12 cellular contexts compared by ENCODE assay signal in the genomic region with DNA sequence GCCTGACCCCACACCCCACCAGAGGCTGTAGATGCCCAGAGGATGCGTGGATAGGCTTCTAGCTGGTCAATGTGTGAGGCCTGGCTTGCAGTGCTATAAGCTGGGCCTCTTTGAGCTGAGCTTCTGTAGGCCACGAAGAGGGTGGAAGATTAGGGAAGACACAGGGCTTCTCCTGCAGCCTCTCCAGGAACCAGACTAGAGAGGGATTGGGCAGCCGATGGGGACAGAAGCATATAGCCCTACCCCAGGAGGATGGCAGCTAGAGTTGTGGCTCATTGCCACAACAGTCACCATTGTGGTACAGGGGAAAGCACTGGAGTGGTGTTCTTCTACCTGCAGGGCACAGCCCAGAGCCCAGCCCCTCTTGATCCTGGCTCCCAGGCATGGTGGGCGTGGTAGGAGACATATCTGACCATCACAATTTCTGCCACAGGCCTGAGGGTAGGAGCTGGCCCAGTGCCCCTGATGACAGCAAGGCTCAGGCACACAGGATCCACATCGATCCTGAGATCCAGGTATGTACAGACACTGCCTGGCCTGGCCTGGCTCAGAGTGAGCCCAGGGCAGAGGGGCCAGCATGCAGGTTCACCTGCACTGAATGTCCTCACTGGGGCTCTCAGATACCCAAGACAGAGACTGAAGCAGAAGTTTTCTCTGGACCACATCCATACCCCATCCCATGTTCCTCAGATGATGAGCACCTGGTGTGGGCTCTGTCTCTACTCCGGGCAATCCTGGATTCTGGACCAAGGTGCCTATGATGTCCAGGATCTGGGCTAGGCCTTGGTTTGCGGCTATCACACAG. TPM values are rescaled to one million over a fixed set of nuclear protein-coding genes. Genes with fewer than 3 reads are reported as not detected.
A peak's percentile ranks its signal among the peaks of the same experiment; 100 is the strongest.
DNase-seq lines count a peak whose midpoint lies in the region; FAIRE-seq and TF ChIP-seq lines count a peak whose summit lies in the region.
"Had no signal": no experiment of that assay in that cellular context is flagged by ENCODE, and none has a peak within 500 bp of the region (broad histone marks: within the 10 kb centered on the region; RNA-seq: fewer than 3 reads in every experiment).

No MANE protein-coding gene starts in this region.

- peaks cover 34% of the 10 kb centered on the region for H3K4me1 Mint-ChIP-seq in mesothelial cell of epicardium

- POLR2A ChIA-PET in PC-9 (lab: Charles Lee; ENCODE audit: unreplicated experiment), result interaction anchor here (0.9 kb wide), 1 partner anchor 105 kb away, joined by 3 read pairs; no protein-coding TSS in a partner anchor

- H3K27ac ChIP-seq in PC-9 (peak overlapping the region; percentile 58), cingulate gyrus (ENCODE audit: low read depth, low read length) (peak overlapping the region; percentile 40), subcutaneous abdominal adipose tissue (ENCODE audit: low read depth, low read length) (peak overlapping the region; percentile 77)

- DNase-seq in PC-9 (peak; percentile 66 to 83), mesothelial cell of epicardium (ENCODE audit: low spot score in 2 of 2, unreplicated experiment in 2 of 2) (peak in 1 of 2 experiments; percentile 32), NCI-H1417 treated with DMSO at 0.1 percent for 48 hours (lab: John Stamatoyannopoulos, UW) (no peak), HPDE6-E6E7 (ENCODE audit: extremely low spot score) (no peak), GM12892 (ENCODE audit: insufficient read length) (no peak)
- no peak for DNase-seq in activated CD4-positive, alpha-beta T cell treated with anti-CD3 and anti-CD28 coated beads, Interleukin-2, amount 50 U/mL, for 48 hours
- DNase-seq: activated T-cell treated with anti-CD3 and anti-CD28 coated beads, Interleukin-2, amount 50 U/mL, for 72 hours; cortex of kidney; DND-41; NCI-H2029 had no signal

- no peak for TF ChIP-seq CTCF in PC-9 (conservative IDR thresholded peaks at IDR 0.05)
- no peak for TF ChIP-seq CTCF in mesothelial cell of epicardium (IDR thresholded peaks at IDR 0.05; ENCODE audit: unreplicated experiment)

- H3K9me3 ChIP-seq in PC-9 (ENCODE audit: insufficient read depth, low read depth) (no peaks in the 10 kb centered on the region), subcutaneous abdominal adipose tissue (ENCODE audit: control insufficient read depth in 5 of 5, low read length in 5 of 5) (no peaks in the 10 kb centered on the region)

- H3F3A ChIP-seq in PC-9 (ENCODE audit: insufficient read depth, low read depth), result peaks cover 9% of the 10 kb centered on the region; the same call in 1 of the 2 replicates

- H3K36me3 Mint-ChIP-seq in mesothelial cell of epicardium, result peaks cover 17% of the 10 kb centered on the region

- H3K4me3 ChIP-seq in PC-9, result no peak overlapping the region
- H3K4me3 ChIP-seq in subcutaneous abdominal adipose tissue (ENCODE audit: low read depth in 1 of 5, low read length in 5 of 5), result peak overlapping the region in 1 of 5 donors; percentile 13

- intact Hi-C loops in PC-9 (cut with micrococcal nuclease; ENCODE audit: unreplicated experiment), result loop anchor here (2.0 to 5.0 kb wide), 3 partner anchors 27 to 231 kb away; no protein-coding TSS in a partner anchor

- H3K4me1 ChIP-seq in PC-9 (replicated peaks; ENCODE audit: insufficient read depth) (peaks cover 41% of the 10 kb centered on the region), subcutaneous abdominal adipose tissue (ENCODE audit: control insufficient read depth in 5 of 5, insufficient read depth in 5 of 5, low read length in 5 of 5) (peaks cover 6 to 50% (median 21%) of the 10 kb centered on the region in 5 donors)

- CTCF ChIA-PET in PC-9 (lab: Charles Lee), result interaction anchor here (0.6 kb wide), 2 partner anchors 27 to 102 kb away, joined by 5 to 8 read pairs; no protein-coding TSS in a partner anchor

- no peaks in the 10 kb centered on the region for H3K27me3 ChIP-seq in PC-9 (ENCODE audit: insufficient read depth, low read depth)
- no peaks in the 10 kb centered on the region for H3K27me3 ChIP-seq in subcutaneous abdominal adipose tissue (ENCODE audit: control insufficient read depth in 5 of 5, insufficient read depth in 4 of 5, low read length in 5 of 5)

- no peak for FAIRE-seq in GM12892 (lab: Jason Lieb, UNC)

- no peaks in the 10 kb centered on the region for H4K20me1 ChIP-seq in PC-9 (ENCODE audit: insufficient read depth)

- H3K9ac ChIP-seq in subcutaneous abdominal adipose tissue (ENCODE audit: low read length in 5 of 5), result peak overlapping the region in 2 of 5 donors; percentile 31 to 40

- peak overlapping the region; percentile 94 for H3K27ac Mint-ChIP-seq in mesothelial cell of epicardium
- H3K27ac Mint-ChIP-seq: activated T-cell treated with anti-CD3 and anti-CD28 coated beads, Interleukin-2, amount 50 U/mL, for 72 hours had no signal

- no peaks in the 10 kb centered on the region for H3K9me2 ChIP-seq in PC-9 (ENCODE audit: insufficient read depth)

- no peak overlapping the region for H3K4me3 Mint-ChIP-seq in mesothelial cell of epicardium
- H3K4me3 Mint-ChIP-seq: activated T-cell treated with anti-CD3 and anti-CD28 coated beads, Interleukin-2, amount 50 U/mL, for 72 hours had no signal

- BruUV-seq in PC-9 (replicated peaks; lab: Mats Ljungman, UMichigan), result no TSS peak

- H3K79me2 ChIP-seq in PC-9 (ENCODE audit: low read depth), result no peaks in the 10 kb centered on the region

- no peaks in the 10 kb centered on the region for H3K36me3 ChIP-seq in PC-9 (ENCODE audit: low read depth)
- peaks cover 0 to 12% (median 2%) of the 10 kb centered on the region in 5 donors for H3K36me3 ChIP-seq in subcutaneous abdominal adipose tissue (ENCODE audit: control insufficient read depth in 5 of 5, insufficient read depth in 5 of 5, low read length in 5 of 5)

- no peaks in the 10 kb centered on the region for H3K27me3 Mint-ChIP-seq in mesothelial cell of epicardium (ENCODE audit: low read depth)

- H2AFZ ChIP-seq in PC-9, result 0 out of 2 replicates have a peak overlapping the region, but pooled peaks have one; percentile 19

- peak overlapping the region; percentile 59 for H3K4me2 ChIP-seq in PC-9

- no peak for TF ChIP-seq POLR2A in GM12892 (IDR thresholded peaks at IDR 0.05; ENCODE audit: low read depth, low read length)

- no peaks in the 10 kb centered on the region for H3K9me3 Mint-ChIP-seq in mesothelial cell of epicardium
- H3K9me3 Mint-ChIP-seq: activated T-cell treated with anti-CD3 and anti-CD28 coated beads, Interleukin-2, amount 50 U/mL, for 72 hours had no signal

RNA-seq across cellular contexts. Expression of a gene that starts 8.7 kb away (rescaled TPM):
- total RNA-seq in PC-9 (2021), result 35.8 and 47.2 TPM in 2 replicates
- total RNA-seq in mesothelial cell of epicardium, result 48.8 to 50.7 TPM (median 50.1 TPM) in 3 replicates
- 2.9 TPM for polyA plus RNA-seq in GM12892 (2012; ENCODE audit: missing spikeins)

RNA-seq across cellular contexts. Expression of a gene that starts 28.0 kb away (rescaled TPM):
- total RNA-seq in PC-9 (2021), result 4.2 and 4.9 TPM in 2 replicates
- total RNA-seq in mesothelial cell of epicardium, result 2.1 to 2.4 TPM (median 2.2 TPM) in 3 replicates
- not detected for polyA plus RNA-seq in GM12892 (2012; ENCODE audit: missing spikeins)

RNA-seq across cellular contexts. Expression of a gene that starts 38.6 kb away (rescaled TPM):
- total RNA-seq in PC-9 (2021), result 21.7 and 24.0 TPM in 2 replicates
- total RNA-seq in mesothelial cell of epicardium, result 66.3 to 68.7 TPM (median 66.9 TPM) in 3 replicates
- 18.9 TPM for polyA plus RNA-seq in GM12892 (2012; ENCODE audit: missing spikeins)

Comparison
In these comparisons a context has a peak if more than half of its experiments do, and no peak if none do; other contexts are left out.
1. DNase-seq: peak in PC-9 (2 of 2); none in NCI-H1417 treated with DMSO at 0.1 percent for 48 hours (single experiment), activated CD4-positive, alpha-beta T cell treated with anti-CD3 and anti-CD28 coated beads, Interleukin-2, amount 50 U/mL, for 48 hours (0 of 2), HPDE6-E6E7 (single experiment) and GM12892 (single experiment).
2. Peak in every context shown above with its lines, with median percentiles within 50 percentile points of each other: H3K27ac ChIP-seq.